8 cellular contexts compared by ENCODE assay signal in the genomic region with DNA sequence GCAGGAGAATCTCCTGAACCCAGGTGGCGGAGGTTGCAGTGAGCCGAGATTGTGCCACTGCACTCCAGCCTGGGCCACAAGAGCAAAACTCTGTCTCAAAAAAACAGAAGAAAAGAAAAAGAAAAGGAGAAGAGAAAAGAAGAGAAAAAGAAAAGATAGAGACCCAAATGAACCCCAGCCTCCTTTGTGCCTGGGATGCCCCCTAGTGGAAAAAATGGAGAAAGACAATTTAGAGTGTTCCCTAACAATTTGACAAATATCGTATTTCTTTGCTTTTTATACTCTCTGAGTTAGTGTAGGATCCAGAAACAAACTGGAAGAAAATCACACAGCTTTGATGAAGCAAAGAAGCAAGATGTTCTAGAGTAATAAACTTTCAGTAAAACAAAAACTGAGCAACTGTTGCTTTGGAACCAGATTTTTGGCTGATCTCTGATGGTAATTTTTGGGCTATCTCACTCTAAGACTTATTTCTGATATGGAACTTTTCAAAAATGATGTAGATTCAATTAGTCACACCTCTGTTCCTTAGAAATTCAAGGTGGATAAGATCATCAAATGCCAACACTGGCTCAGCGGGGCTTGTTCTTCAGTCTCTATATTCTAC. TPM values are rescaled to one million over a fixed set of nuclear protein-coding genes. Genes with fewer than 3 reads are reported as not detected.
DNase-seq lines count a peak whose midpoint lies in the region; ATAC-seq, FAIRE-seq and TF ChIP-seq lines count a peak whose summit lies in the region.

No MANE protein-coding gene starts in this region.

- TF ChIP-seq CTCF in A549 (IDR thresholded peaks at IDR 0.05) (peak; percentile 53; the same call in 2 of the 3 replicates), GM12874 (IDR thresholded peaks at IDR 0.05; ENCODE audit: insufficient read depth, low read depth, low read length) (peak; percentile 68), Peyer's patch (IDR thresholded peaks at IDR 0.05) (peak in 5 of 6 experiments; percentile 39 to 53 (median 48)), glutamatergic neuron (IDR thresholded peaks at IDR 0.05; ENCODE audit: partially characterized antibody, unreplicated experiment) (peak; percentile 84)

- CTCF ChIA-PET in A549 (lab: Yijun Ruan, JAX): interaction anchor here (0.7 to 1.2 kb wide), 4 partner anchors 9 to 449 kb away, joined by 3 to 4 read pairs (median 4); no protein-coding TSS in a partner anchor

- H3K27me3 ChIP-seq in Peyer's patch: no peaks in the 10 kb centered on the region

- FAIRE-seq in A549 (lab: Jason Lieb, UNC): peak; percentile 84

- peaks cover 29% of the 10 kb centered on the region for H3K9me3 ChIP-seq in A549
- H3K9me3 ChIP-seq in Peyer's patch: peaks cover 0 to 5% (median 0%) of the 10 kb centered on the region in 4 donors

- WGBS in A549 (ENCODE audit: missing lambda C conversion rate): 64% methylated on average over 4 of the region's 4 CpGs

- H3K4me3 ChIP-seq in A549 (no peak overlapping the region), Peyer's patch (no peak overlapping the region)

- ATAC-seq in A549 (0 out of 6 replicates have a peak, but pooled peaks of 1 of the 2 experiments have one; percentile 42), GM21619 (IDR thresholded peaks at IDR 0.05; ENCODE audit: unreplicated experiment) (no peak), HG03469 (IDR thresholded peaks at IDR 0.05; ENCODE audit: unreplicated experiment) (no peak)

- peak in 1 of 2 experiments; percentile 26 for DNase-seq in A549 (ENCODE audit: low read depth in 1 of 2, low spot score in 1 of 2)
- no peak for DNase-seq in Peyer's patch
- DNase-seq in glutamatergic neuron: no peak
- DNase-seq in amygdala (lab: John Stamatoyannopoulos, UW): no peak
- DNase-seq in activated T-cell treated with anti-CD3 and anti-CD28 coated beads, Interleukin-2, amount 50 U/mL, for 48 hours: no peak

- H3K9me3 Mint-ChIP-seq in glutamatergic neuron (ENCODE audit: unreplicated experiment): peaks cover 6% of the 10 kb centered on the region

- H3K4me1 ChIP-seq in A549 (no peaks in the 10 kb centered on the region), Peyer's patch (no peaks in the 10 kb centered on the region)

- H3K36me3 ChIP-seq in Peyer's patch: no peaks in the 10 kb centered on the region

- no peaks in the 10 kb centered on the region for H3K4me1 Mint-ChIP-seq in glutamatergic neuron (ENCODE audit: low read depth, unreplicated experiment)

- H3K27ac ChIP-seq in A549 (no peak overlapping the region), Peyer's patch (no peak overlapping the region)

- TF ChIP-seq EP300 in A549 (IDR thresholded peaks at IDR 0.05): no peak

- no peak for TF ChIP-seq POLR2A in A549 (IDR thresholded peaks at IDR 0.05; ENCODE audit: low read length)
- TF ChIP-seq POLR2A in Peyer's patch (IDR thresholded peaks at IDR 0.05): no peak

- TF ChIP-seq RAD21 in A549 (conservative IDR thresholded peaks at IDR 0.05 in 1 of 2, IDR thresholded peaks at IDR 0.05 in 1 of 2): peak; percentile 43 to 65; a peak in 3 of 5 replicates

- peaks cover 3% of the 10 kb centered on the region for H3K27me3 Mint-ChIP-seq in glutamatergic neuron (ENCODE audit: unreplicated experiment)

- no peak overlapping the region for H3K27ac Mint-ChIP-seq in glutamatergic neuron (ENCODE audit: unreplicated experiment)

- no peak overlapping the region for H3K4me3 Mint-ChIP-seq in glutamatergic neuron (ENCODE audit: unreplicated experiment)

- peaks cover 8% of the 10 kb centered on the region for H3K36me3 Mint-ChIP-seq in glutamatergic neuron (ENCODE audit: unreplicated experiment)

- POLR2A ChIA-PET in A549 (lab: Yijun Ruan, JAX): no interaction called here

- no peak overlapping the region for H3K4me2 ChIP-seq in A549

TF ChIP-seq in A549, 52 proteins besides CTCF, POLR2A, EP300 and RAD21:
- TF ChIP-seq ZNF302 (CRISPR knock-in tag; IDR thresholded peaks at IDR 0.05): no peak
- TF ChIP-seq HOXB13 (CRISPR knock-in tag; IDR thresholded peaks at IDR 0.05; ENCODE audit: low read depth): no peak
- no peak for TF ChIP-seq BHLHE40 (IDR thresholded peaks at IDR 0.05; ENCODE audit: low read depth, low read length)
- TF ChIP-seq GATA3 (IDR thresholded peaks at IDR 0.05; ENCODE audit: borderline replicate concordance): no peak
- TF ChIP-seq SREBF2 (IDR thresholded peaks at IDR 0.05): no peak
- TF ChIP-seq BCL3 (IDR thresholded peaks at IDR 0.05): no peak
- no peak for TF ChIP-seq FOSL2 (IDR thresholded peaks at IDR 0.05)
- no peak for TF ChIP-seq FOSL2 (CRISPR knock-in tag; IDR thresholded peaks at IDR 0.05)
TF ChIP-seq in A549: peak in this region for 0.

RNA-seq across cellular contexts. Expression of gene PRKAB1, which starts 18.6 kb away (rescaled TPM):
- 47.9 and 49.2 TPM in 2 replicates for polyA plus RNA-seq in A549 (2011; rRNA removed)
- 25.1 and 33.9 TPM in 2 replicates for polyA plus RNA-seq in A549 (2012; cell fraction: cytosol; rRNA removed)
- polyA plus RNA-seq in A549 (2012; cell fraction: nucleus; rRNA removed): 41.3 and 45.9 TPM in 2 replicates
- 19.0 to 21.5 TPM (median 19.1 TPM) in 3 replicates for polyA plus RNA-seq in A549 (2017; fragmentation: RNase III; extraction: RNeasy Plus Mini Kit Qiagen cat#74134 plus additional on column Dnase treatment)
- polyA minus RNA-seq in A549 (2011; rRNA and poly(A)+ RNA removed): 35.4 and 36.8 TPM in 2 replicates
- 100 to 1,000 TPM in 1 of 4 donors, 10 to 100 TPM in 3; 50.3 to 119 (median 76.2) TPM for total RNA-seq in Peyer's patch
- total RNA-seq in glutamatergic neuron (ENCODE audit: unreplicated experiment): 37.5 TPM

RNA-seq across cellular contexts. Expression of gene TMEM233, which starts 55.7 kb away (rescaled TPM):
- not detected in 2 replicates for polyA plus RNA-seq in A549 (2011; rRNA removed)
- polyA plus RNA-seq in A549 (2012; cell fraction: cytosol; rRNA removed): not detected in 2 replicates
- not detected in 2 replicates for polyA plus RNA-seq in A549 (2012; cell fraction: nucleus; rRNA removed)
- polyA plus RNA-seq in A549 (2017; fragmentation: RNase III; extraction: RNeasy Plus Mini Kit Qiagen cat#74134 plus additional on column Dnase treatment): not detected in 3 replicates
- not detected in 2 replicates for polyA minus RNA-seq in A549 (2011; rRNA and poly(A)+ RNA removed)
- total RNA-seq in Peyer's patch: under 1 TPM in 1 of 4 donors, not detected in 3; 0.38 TPM
- not detected for total RNA-seq in glutamatergic neuron (ENCODE audit: unreplicated experiment)
